Comparison of ENCODE assay signal across 1 cellular context in genomic region chr1:201214461-201214860, GRCh38.
TF ChIP-seq lines count a peak whose summit lies in the region.

No MANE protein-coding gene starts in this region.

TF ChIP-seq in K562, 482 proteins besides CTCF, POLR2A, EP300 and RAD21:
- TF ChIP-seq RCOR1 (IDR thresholded peaks at IDR 0.05; ENCODE audit: borderline replicate concordance in 1 of 2, low read depth in 2 of 2, low read length in 2 of 2) (0 out of 4 replicates have a peak, but pooled peaks of 1 of the 2 experiments have one; percentile 55), CTBP1 (IDR thresholded peaks at IDR 0.05; ENCODE audit: borderline replicate concordance) (peak; percentile 42; the same call in 1 of the 2 replicates), CREM (IDR thresholded peaks at IDR 0.05; ENCODE audit: low read depth) (peak; percentile 31; the same call in 1 of the 2 replicates), MEF2D (tag; conservative IDR thresholded peaks at IDR 0.05; ENCODE audit: low read depth) (no peak), CTCFL (IDR thresholded peaks at IDR 0.05; ENCODE audit: borderline replicate concordance, insufficient read depth, low read depth, low read length, poor library complexity, severe bottlenecking) (peak; percentile 84), NFE2 (IDR thresholded peaks at IDR 0.05; ENCODE audit: low read depth) (peak; percentile 47; the same call in 1 of the 2 replicates), NFXL1 (CRISPR knock-in tag; IDR thresholded peaks at IDR 0.05) (no peak), YY1 (IDR thresholded peaks at IDR 0.05; ENCODE audit: borderline replicate concordance in 1 of 3, control insufficient read depth in 1 of 3, extremely low read depth in 1 of 3, insufficient read depth in 3 of 3, insufficient read length in 1 of 3, insufficient replicate concordance in 2 of 3, low read depth in 1 of 3, low read length in 2 of 3) (peak in 1 of 3 experiments; percentile 83), MEIS2 (IDR thresholded peaks at IDR 0.05; ENCODE audit: partially characterized antibody) (peak; percentile 50), PKNOX1 (IDR thresholded peaks at IDR 0.05) (peak; percentile 72), EHMT2 (IDR thresholded peaks at IDR 0.05) (peak; percentile 65; the same call in 1 of the 2 replicates), REST (CRISPR knock-in tag; IDR thresholded peaks at IDR 0.05; ENCODE audit: low read depth) (no peak)
